1 cellular context compared by ENCODE assay signal in genomic region chr7:151736403-151736909, GRCh38.
TF ChIP-seq lines count a peak whose summit lies in the region.

No MANE protein-coding gene starts in this region.

TF ChIP-seq in HEK293, 187 proteins besides CTCF, POLR2A, EP300 and RAD21 (continued from another document):
- TF ChIP-seq ZNF221 (tag by site-specific recombination; IDR thresholded peaks at IDR 0.05; ENCODE audit: borderline replicate concordance) (no peak), MEIS1 (CRISPR knock-in tag; IDR thresholded peaks at IDR 0.05; ENCODE audit: borderline replicate concordance) (peak; percentile 75; the same call in 1 of the 2 replicates), WT1 (tag by site-specific recombination; IDR thresholded peaks at IDR 0.05) (0 out of 2 replicates have a peak, but pooled peaks have one; percentile 34), ZNF18 (tag by site-specific recombination; IDR thresholded peaks at IDR 0.05) (no peak), ZNF707 (tag by site-specific recombination; IDR thresholded peaks at IDR 0.05) (no peak), ZNF2 (tag by site-specific recombination; IDR thresholded peaks at IDR 0.05) (0 out of 2 replicates have a peak, but pooled peaks have one; percentile 29), ZEB2 (tag by site-specific recombination; IDR thresholded peaks at IDR 0.05) (peak; percentile 77; the same call in 1 of the 2 replicates), BCL6B (tag by site-specific recombination; IDR thresholded peaks at IDR 0.05) (no peak), ZBTB21 (tag by site-specific recombination; IDR thresholded peaks at IDR 0.05) (peak; percentile 85), ZNF114 (tag by site-specific recombination; IDR thresholded peaks at IDR 0.05) (no peak), ZNF214 (tag by site-specific recombination; IDR thresholded peaks at IDR 0.05; ENCODE audit: borderline replicate concordance) (no peak), ATF2 (tag by site-specific recombination; IDR thresholded peaks at IDR 0.05; ENCODE audit: low read depth) (peak; percentile 89), ZNF23 (tag by site-specific recombination; IDR thresholded peaks at IDR 0.05; ENCODE audit: borderline replicate concordance) (no peak), ZNF473 (tag by site-specific recombination; IDR thresholded peaks at IDR 0.05) (no peak), ZNF610 (tag by site-specific recombination; IDR thresholded peaks at IDR 0.05; ENCODE audit: borderline replicate concordance) (no peak), ZNF148 (tag by site-specific recombination; IDR thresholded peaks at IDR 0.05; ENCODE audit: borderline replicate concordance) (no peak), ZNF585B (tag by site-specific recombination; IDR thresholded peaks at IDR 0.05) (no peak), SCRT2 (tag by site-specific recombination; IDR thresholded peaks at IDR 0.05) (no peak), ZNF426 (tag by site-specific recombination; IDR thresholded peaks at IDR 0.05) (no peak)
